In the genomic region with DNA sequence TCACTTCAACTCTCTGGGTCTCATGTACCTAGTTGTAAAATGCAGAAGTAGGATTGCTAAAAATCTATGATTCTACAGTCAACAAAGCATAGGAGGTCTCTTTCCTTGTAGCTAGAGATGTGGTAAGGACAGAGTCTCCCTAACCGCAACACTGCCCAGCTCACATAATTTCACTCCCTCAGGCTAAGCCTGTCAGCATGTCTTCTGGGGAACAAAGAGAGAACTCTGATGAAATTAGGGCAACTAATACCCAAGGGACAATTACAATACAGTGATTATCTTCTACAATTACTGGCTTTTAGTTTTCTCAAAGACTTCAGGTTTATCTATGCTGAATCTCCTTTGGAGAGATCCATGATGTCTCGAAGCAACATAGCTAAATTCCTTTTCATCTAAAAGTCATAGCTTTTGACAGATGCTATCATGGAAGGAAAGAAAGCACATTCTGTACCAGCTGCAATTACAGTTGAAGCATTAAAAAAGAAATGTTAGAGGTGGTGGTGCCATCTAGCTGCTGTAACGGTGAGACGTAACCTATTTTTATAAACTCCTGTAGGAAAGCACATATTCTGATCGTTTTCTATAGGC, we compare ENCODE assay signal across 8 cellular contexts.
A peak's percentile ranks its signal among the peaks of the same experiment; 100 is the strongest.
DNase-seq lines count a peak whose midpoint lies in the region; ATAC-seq and TF ChIP-seq lines count a peak whose summit lies in the region.

No MANE protein-coding gene starts in this region.

- H3K14ac ChIP-seq in trophoblast cell (ENCODE audit: low read length) = no peak overlapping the region

- H3K4me1 Mint-ChIP-seq in activated CD4-positive, alpha-beta T cell treated with anti-CD3 and anti-CD28 coated beads, Interleukin-2, amount 10 ng/mL, durations not matched to agents 7 days and 5 days = no peaks in the 10 kb centered on the region

- no peaks in the 10 kb centered on the region for H4K20me1 ChIP-seq in fibroblast of lung (ENCODE audit: control insufficient read depth, extremely low read depth, insufficient read depth, low read length)

- H3K4ac ChIP-seq in trophoblast cell (ENCODE audit: low read depth, low read length) = no peak overlapping the region

- CTCF ChIA-PET in activated CD4-positive, alpha-beta T cell treated with anti-CD3 and anti-CD28 coated beads, Interleukin-2, amount 10 ng/mL, durations not matched to agents 7 days and 5 days (lab: Charles Lee) = interaction anchor here (0.5 kb wide), 1 partner anchor 213 kb away, joined by 3 read pairs; no protein-coding TSS in a partner anchor

- H4K12ac ChIP-seq in trophoblast cell (ENCODE audit: low read depth, low read length) = no peak overlapping the region

- no peak overlapping the region for H4K8ac ChIP-seq in trophoblast cell (ENCODE audit: low read depth, low read length)

- ATAC-seq in GM18870 (IDR thresholded peaks at IDR 0.05; ENCODE audit: unreplicated experiment) (peak; percentile 27), HG03135 (IDR thresholded peaks at IDR 0.05; ENCODE audit: unreplicated experiment) (peak; percentile 29)

- no CpG with 5 or more reads among the region's 5 CpGs for WGBS in trophoblast cell (ENCODE audit: extremely low coverage, insufficient coverage, insufficient read length)

- H2BK120ac ChIP-seq in trophoblast cell (ENCODE audit: insufficient read depth, low read length, poor library complexity) = no peak overlapping the region

- TF ChIP-seq CTCF in BE2C (IDR thresholded peaks at IDR 0.05; ENCODE audit: low read depth, low read length) (peak; percentile 28), fibroblast of lung (conservative IDR thresholded peaks at IDR 0.05 in 1 of 2, IDR thresholded peaks at IDR 0.05 in 1 of 2; ENCODE audit: low read depth in 1 of 2, low read length in 2 of 2) (peak; percentile 36 to 64)

- H2AK5ac ChIP-seq in trophoblast cell (ENCODE audit: low read length) = no peak overlapping the region

- H3K9me3 ChIP-seq in BE2C (no peaks in the 10 kb centered on the region), fibroblast of lung (ENCODE audit: control insufficient read depth, insufficient read depth, low read depth, low read length) (no peaks in the 10 kb centered on the region), trophoblast cell (ENCODE audit: insufficient read depth, low read depth, low read length) (no peaks in the 10 kb centered on the region)

- H3K79me2 ChIP-seq in fibroblast of lung (ENCODE audit: control insufficient read depth, insufficient read depth, low read length) (no peaks in the 10 kb centered on the region), trophoblast cell (ENCODE audit: control insufficient read depth, insufficient read depth, low read length, poor library complexity) (no peaks in the 10 kb centered on the region)

- no peak overlapping the region for H2BK12ac ChIP-seq in trophoblast cell (ENCODE audit: low read length)

- POLR2A ChIA-PET in activated CD4-positive, alpha-beta T cell treated with anti-CD3 and anti-CD28 coated beads, Interleukin-2, amount 10 ng/mL, durations not matched to agents 7 days and 5 days (lab: Charles Lee) = no interaction called here

- H3K27me3 ChIP-seq in BE2C (no peaks in the 10 kb centered on the region), fibroblast of lung (ENCODE audit: control insufficient read depth, insufficient read depth, low read length) (no peaks in the 10 kb centered on the region), trophoblast cell (ENCODE audit: insufficient read depth, low read length) (no peaks in the 10 kb centered on the region)

- peaks cover 4% of the 10 kb centered on the region for H3K79me1 ChIP-seq in trophoblast cell (ENCODE audit: low read length)

- no peak overlapping the region for H3K27ac Mint-ChIP-seq in activated CD4-positive, alpha-beta T cell treated with anti-CD3 and anti-CD28 coated beads, Interleukin-2, amount 10 ng/mL, durations not matched to agents 7 days and 5 days

- no peaks in the 10 kb centered on the region for H3K4me1 ChIP-seq in BE2C
- H3K4me1 ChIP-seq in fibroblast of lung (ENCODE audit: control insufficient read depth, extremely low read depth, insufficient read depth, low read length) = no peaks in the 10 kb centered on the region
- peaks cover 8 to 10% of the 10 kb centered on the region in 2 experiments for H3K4me1 ChIP-seq in trophoblast cell (ENCODE audit: control insufficient read depth in 1 of 2, insufficient read depth in 2 of 2, low read length in 2 of 2)

- no peak overlapping the region for H3K18ac ChIP-seq in trophoblast cell (ENCODE audit: low read length)

- H4K91ac ChIP-seq in trophoblast cell (ENCODE audit: low read depth, low read length) = no peak overlapping the region

- peak overlapping the region; percentile 11 for H3K27ac ChIP-seq in fibroblast of lung (ENCODE audit: insufficient read depth, low read length)
- H3K27ac ChIP-seq in trophoblast cell (ENCODE audit: low read depth, low read length) = no peak overlapping the region

- no peaks in the 10 kb centered on the region for H3K9me3 Mint-ChIP-seq in activated CD4-positive, alpha-beta T cell treated with anti-CD3 and anti-CD28 coated beads, Interleukin-2, amount 10 ng/mL, durations not matched to agents 7 days and 5 days

- H3K36me3 ChIP-seq in BE2C = no peaks in the 10 kb centered on the region
- no peaks in the 10 kb centered on the region for H3K36me3 ChIP-seq in fibroblast of lung (ENCODE audit: control insufficient read depth, insufficient read depth, low read length)
- no peaks in the 10 kb centered on the region for H3K36me3 ChIP-seq in trophoblast cell (ENCODE audit: control insufficient read depth in 1 of 2, insufficient read depth in 2 of 2, low read length in 2 of 2)

- H3K4me3 ChIP-seq in BE2C (ENCODE audit: low read depth, low read length) (no peak overlapping the region), fibroblast of lung (replicated peaks in 1 of 4; ENCODE audit: control extremely low read depth in 1 of 4, insufficient read depth in 1 of 4, low read depth in 3 of 4, low read length in 4 of 4) (no peak overlapping the region), trophoblast cell (ENCODE audit: low read depth, low read length) (no peak overlapping the region)

- H3K9ac ChIP-seq in fibroblast of lung (ENCODE audit: insufficient read depth, low read length) (no peak overlapping the region), trophoblast cell (ENCODE audit: low read length) (no peak overlapping the region)

- no peak overlapping the region for H3K4me3 Mint-ChIP-seq in activated CD4-positive, alpha-beta T cell treated with anti-CD3 and anti-CD28 coated beads, Interleukin-2, amount 10 ng/mL, durations not matched to agents 7 days and 5 days

- H3K4me2 ChIP-seq in fibroblast of lung (ENCODE audit: extremely low read depth, insufficient read depth, low read length) (peak overlapping the region; percentile 60), trophoblast cell (ENCODE audit: low read length) (no peak overlapping the region)

- H3K27me3 Mint-ChIP-seq in activated CD4-positive, alpha-beta T cell treated with anti-CD3 and anti-CD28 coated beads, Interleukin-2, amount 10 ng/mL, durations not matched to agents 7 days and 5 days = no peaks in the 10 kb centered on the region

- H3K36me3 Mint-ChIP-seq in activated CD4-positive, alpha-beta T cell treated with anti-CD3 and anti-CD28 coated beads, Interleukin-2, amount 10 ng/mL, durations not matched to agents 7 days and 5 days (ENCODE audit: low read depth) = no peaks in the 10 kb centered on the region

- no peak overlapping the region for H3K23ac ChIP-seq in trophoblast cell (ENCODE audit: low read length)

- no peak overlapping the region for H2BK5ac ChIP-seq in trophoblast cell (ENCODE audit: low read depth, low read length, poor library complexity)

- no peak for DNase-seq in BE2C
- DNase-seq in RPMI7951 (ENCODE audit: low read depth) = peak; percentile 84
- DNase-seq in fibroblast of lung (ENCODE audit: low read depth in 2 of 2) = peak; percentile 61 to 77
- peak; percentile 69 to 79 for DNase-seq in trophoblast cell
- no peak for DNase-seq in NCI-H2029 (lab: John Stamatoyannopoulos, UW)
- DNase-seq in activated CD4-positive, alpha-beta T cell treated with anti-CD3 and anti-CD28 coated beads, Interleukin-2, amount 10 ng/mL, durations not matched to agents 7 days and 5 days = no peak

- H2AFZ ChIP-seq in fibroblast of lung (ENCODE audit: low read length) = peak overlapping the region; percentile 52
- H2AFZ ChIP-seq in trophoblast cell (ENCODE audit: insufficient read depth, low read length, poor library complexity) = no peak overlapping the region

Comparison
In these comparisons a context has a peak if more than half of its experiments do, and no peak if none do; other contexts are left out.
1. DNase-seq: peak in RPMI7951 (single experiment), fibroblast of lung (2 of 2) and trophoblast cell (2 of 2); none in BE2C (single experiment), NCI-H2029 (single experiment) and activated CD4-positive, alpha-beta T cell treated with anti-CD3 and anti-CD28 coated beads, Interleukin-2, amount 10 ng/mL, durations not matched to agents 7 days and 5 days (single experiment).